Comparison of ENCODE assay signal across 14 cellular contexts in the genomic region with DNA sequence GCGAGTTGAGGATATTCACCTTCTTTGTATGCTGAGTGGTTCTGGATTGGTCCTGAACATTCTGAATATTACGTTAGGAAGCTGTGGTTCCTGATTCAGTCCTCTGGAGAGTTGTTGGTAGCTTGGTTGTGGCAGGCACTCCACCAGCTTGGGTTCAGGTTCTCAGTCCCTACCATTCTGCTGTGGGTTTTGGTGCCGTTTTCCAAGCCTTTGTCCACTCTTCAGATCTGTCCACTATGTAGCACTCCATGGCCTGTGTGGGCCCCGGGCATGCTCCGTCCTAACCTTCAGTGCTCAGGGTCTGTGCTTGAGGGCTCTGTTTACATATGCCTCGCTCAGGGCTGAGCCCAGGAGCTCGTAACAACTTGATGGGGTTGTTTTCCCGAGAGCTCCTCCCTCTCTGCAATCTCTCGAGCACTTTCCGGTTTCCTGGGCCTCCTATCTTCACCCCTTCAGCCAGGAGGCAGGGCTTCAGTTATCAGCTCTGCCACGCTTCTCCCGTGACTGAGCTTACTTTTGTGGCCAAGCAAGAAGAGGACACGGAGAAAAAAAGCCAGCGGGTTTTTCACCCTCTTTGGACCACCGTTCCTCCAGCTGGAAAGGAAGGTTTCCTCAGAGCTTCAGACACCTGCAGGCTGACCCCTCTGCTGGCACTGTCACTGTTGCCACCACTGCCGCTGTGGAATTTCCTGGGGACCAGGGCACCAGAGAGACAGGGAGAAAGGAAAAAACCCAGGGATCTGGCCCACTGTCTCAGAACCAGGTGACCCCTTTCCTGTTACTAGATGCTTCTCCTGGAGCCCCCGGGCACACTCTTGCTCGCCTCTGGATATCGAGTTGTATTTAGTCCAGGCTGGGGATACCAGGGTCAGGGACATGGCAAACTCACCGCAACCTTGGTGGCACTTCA.
DNase-seq lines count a peak whose midpoint lies in the region; ATAC-seq and TF ChIP-seq lines count a peak whose summit lies in the region.
"Had no signal": no experiment of that assay in that cellular context is flagged by ENCODE, and none has a peak within 500 bp of the region (broad histone marks: within the 10 kb centered on the region; RNA-seq: fewer than 3 reads in every experiment).

No MANE protein-coding gene starts in this region.

- H3K36me3 ChIP-seq in mucosa of rectum (ENCODE audit: control insufficient read depth in 2 of 2, insufficient read depth in 2 of 2, low read length in 2 of 2) = no peaks in the 10 kb centered on the region
- H3K36me3 ChIP-seq: breast epithelium had no signal

- peak; percentile 79 for DNase-seq in CMK (ENCODE audit: low read depth)
- peak; percentile 96 for DNase-seq in OCI-M1 (lab: John Stamatoyannopoulos, UW)
- peak; percentile 95 to 97 for DNase-seq in erythroblast (lab: John Stamatoyannopoulos, UW)
- no peak for DNase-seq in kidney glomerular epithelial cell (lab: John Stamatoyannopoulos, UW)
- DNase-seq: activated CD8-positive, alpha-beta memory T cell treated with anti-CD3 and anti-CD28 coated beads, Interleukin-2, amount 10 ng/mL, durations not matched to agents 7 days and 5 days; Caco-2; esophagus squamous epithelium; IMR-90; NCI-H187 had no signal

- H3K27ac ChIP-seq in mucosa of rectum (ENCODE audit: low read depth in 2 of 2, low read length in 2 of 2) = peak overlapping the region; percentile 94 to 96
- H3K27ac ChIP-seq: breast epithelium had no signal

- ATAC-seq in GM18519 (IDR thresholded peaks at IDR 0.05; ENCODE audit: low FRiP score, unreplicated experiment) (no peak), HG03342 (IDR thresholded peaks at IDR 0.05; ENCODE audit: unreplicated experiment) (no peak), HG03097 (IDR thresholded peaks at IDR 0.05; ENCODE audit: low FRiP score, unreplicated experiment) (no peak)
- ATAC-seq: activated CD8-positive, alpha-beta memory T cell treated with anti-CD3 and anti-CD28 coated beads, Interleukin-2, amount 10 ng/mL, durations not matched to agents 7 days and 5 days had no signal

- peaks cover 39 to 42% of the 10 kb centered on the region in 2 donors for H3K4me1 ChIP-seq in mucosa of rectum (ENCODE audit: control insufficient read depth in 2 of 2, insufficient read depth in 2 of 2, low read length in 2 of 2)
- H3K4me1 ChIP-seq: breast epithelium had no signal

- TF ChIP-seq POLR2A in erythroblast (IDR thresholded peaks at IDR 0.05; ENCODE audit: low read length) = peak; percentile 84

- H3K9me3 ChIP-seq in mucosa of rectum (ENCODE audit: control insufficient read depth in 2 of 2, low read length in 2 of 2) = no peaks in the 10 kb centered on the region
- H3K9me3 ChIP-seq: breast epithelium, Caco-2, esophagus squamous epithelium had no signal

- peak overlapping the region; percentile 62 to 66 for H3K4me3 ChIP-seq in mucosa of rectum (ENCODE audit: low read length in 2 of 2)
- H3K4me3 ChIP-seq: breast epithelium, esophagus squamous epithelium had no signal

- no peaks in the 10 kb centered on the region for H3K27me3 ChIP-seq in mucosa of rectum (ENCODE audit: control insufficient read depth in 2 of 2, insufficient read depth in 2 of 2, low read length in 2 of 2)
- H3K27me3 ChIP-seq: breast epithelium, esophagus squamous epithelium had no signal

- peak overlapping the region; percentile 70 to 79 for H3K9ac ChIP-seq in mucosa of rectum (ENCODE audit: low read depth in 1 of 2, low read length in 2 of 2)
